ENCODE assay signal across 1 cellular context in genomic region chr17:40362696-40363479, GRCh38.
TF ChIP-seq lines count a peak whose summit lies in the region.

No MANE protein-coding gene starts in this region.

TF ChIP-seq in HepG2, 621 proteins besides CTCF, POLR2A, EP300 and RAD21 (continued from another document and continues in another):
- TF ChIP-seq ZBTB3 (CRISPR knock-in tag; IDR thresholded peaks at IDR 0.05; ENCODE audit: borderline replicate concordance, low read depth), result peak; percentile 27; the same call in 1 of the 2 replicates
- 0 out of 2 replicates have a peak, but pooled peaks have one; percentile 35 for TF ChIP-seq ZNF232 (CRISPR knock-in tag; IDR thresholded peaks at IDR 0.05; ENCODE audit: borderline replicate concordance)
- TF ChIP-seq POLR2G (IDR thresholded peaks at IDR 0.05; ENCODE audit: low read depth, low read length), result peak; percentile 86
- TF ChIP-seq TSC22D2 (CRISPR knock-in tag; IDR thresholded peaks at IDR 0.05; ENCODE audit: borderline replicate concordance), result peak; percentile 92; the same call in 1 of the 2 replicates
- peak; percentile 90 for TF ChIP-seq KMT2A (CRISPR knock-in tag; IDR thresholded peaks at IDR 0.05)
- TF ChIP-seq KLF9 (CRISPR knock-in tag; IDR thresholded peaks at IDR 0.05; ENCODE audit: low read depth), result 0 out of 2 replicates have a peak, but pooled peaks have one; percentile 87
- no peak for TF ChIP-seq ZNF841 (CRISPR knock-in tag; IDR thresholded peaks at IDR 0.05; ENCODE audit: borderline replicate concordance)
- TF ChIP-seq BORCS8-MEF2B (CRISPR knock-in tag; IDR thresholded peaks at IDR 0.05), result peak; percentile 97
- TF ChIP-seq, protein P1, sequence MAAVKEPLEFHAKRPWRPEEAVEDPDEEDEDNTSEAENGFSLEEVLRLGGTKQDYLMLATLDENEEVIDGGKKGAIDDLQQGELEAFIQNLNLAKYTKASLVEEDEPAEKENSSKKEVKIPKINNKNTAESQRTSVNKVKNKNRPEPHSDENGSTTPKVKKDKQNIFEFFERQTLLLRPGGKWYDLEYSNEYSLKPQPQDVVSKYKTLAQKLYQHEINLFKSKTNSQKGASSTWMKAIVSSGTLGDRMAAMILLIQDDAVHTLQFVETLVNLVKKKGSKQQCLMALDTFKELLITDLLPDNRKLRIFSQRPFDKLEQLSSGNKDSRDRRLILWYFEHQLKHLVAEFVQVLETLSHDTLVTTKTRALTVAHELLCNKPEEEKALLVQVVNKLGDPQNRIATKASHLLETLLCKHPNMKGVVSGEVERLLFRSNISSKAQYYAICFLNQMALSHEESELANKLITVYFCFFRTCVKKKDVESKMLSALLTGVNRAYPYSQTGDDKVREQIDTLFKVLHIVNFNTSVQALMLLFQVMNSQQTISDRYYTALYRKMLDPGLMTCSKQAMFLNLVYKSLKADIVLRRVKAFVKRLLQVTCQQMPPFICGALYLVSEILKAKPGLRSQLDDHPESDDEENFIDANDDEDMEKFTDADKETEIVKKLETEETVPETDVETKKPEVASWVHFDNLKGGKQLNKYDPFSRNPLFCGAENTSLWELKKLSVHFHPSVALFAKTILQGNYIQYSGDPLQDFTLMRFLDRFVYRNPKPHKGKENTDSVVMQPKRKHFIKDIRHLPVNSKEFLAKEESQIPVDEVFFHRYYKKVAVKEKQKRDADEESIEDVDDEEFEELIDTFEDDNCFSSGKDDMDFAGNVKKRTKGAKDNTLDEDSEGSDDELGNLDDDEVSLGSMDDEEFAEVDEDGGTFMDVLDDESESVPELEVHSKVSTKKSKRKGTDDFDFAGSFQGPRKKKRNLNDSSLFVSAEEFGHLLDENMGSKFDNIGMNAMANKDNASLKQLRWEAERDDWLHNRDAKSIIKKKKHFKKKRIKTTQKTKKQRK (IDR thresholded peaks at IDR 0.05; ENCODE audit: low read length), result no peak
- no peak for TF ChIP-seq PCBP2 (optimal IDR thresholded peaks at IDR 0.05; ENCODE audit: low read depth, low read length, poor library complexity, severe bottlenecking)
- TF ChIP-seq AKAP8 (CRISPR knock-in tag; IDR thresholded peaks at IDR 0.05), result peak; percentile 48; the same call in 1 of the 2 replicates
- no peak for TF ChIP-seq GTF2F1 (IDR thresholded peaks at IDR 0.05; ENCODE audit: low read length)
- peak; percentile 42; the same call in 1 of the 2 replicates for TF ChIP-seq MAZ (IDR thresholded peaks at IDR 0.05; ENCODE audit: borderline replicate concordance, low read depth, low read length)
- TF ChIP-seq MAZ (CRISPR knock-in tag; IDR thresholded peaks at IDR 0.05; ENCODE audit: low read depth), result peak; percentile 93
- peak; percentile 52; the same call in 1 of the 2 replicates for TF ChIP-seq FOXC1 (CRISPR knock-in tag; IDR thresholded peaks at IDR 0.05; ENCODE audit: borderline replicate concordance)
- peak; percentile 55; the same call in 1 of the 2 replicates for TF ChIP-seq HOMEZ (CRISPR knock-in tag; IDR thresholded peaks at IDR 0.05; ENCODE audit: low read depth)
- TF ChIP-seq ZNF891 (CRISPR knock-in tag; IDR thresholded peaks at IDR 0.05), result peak; percentile 73; the same call in 1 of the 2 replicates
- TF ChIP-seq SMAD3 (CRISPR knock-in tag; IDR thresholded peaks at IDR 0.05), result peak; percentile 81; the same call in 1 of the 2 replicates
- TF ChIP-seq HOXA3 (CRISPR knock-in tag; IDR thresholded peaks at IDR 0.05), result peak; percentile 89
- no peak for TF ChIP-seq ZNF17 (CRISPR knock-in tag; IDR thresholded peaks at IDR 0.05)
- no peak for TF ChIP-seq HDAC6 (IDR thresholded peaks at IDR 0.05; ENCODE audit: low read depth, low read length)
- no peak for TF ChIP-seq TCF7L2 (IDR thresholded peaks at IDR 0.05; ENCODE audit: low read depth, low read length)
- TF ChIP-seq FLYWCH1 (CRISPR knock-in tag; IDR thresholded peaks at IDR 0.05), result peak; percentile 18; the same call in 1 of the 2 replicates
- TF ChIP-seq, protein P2, sequence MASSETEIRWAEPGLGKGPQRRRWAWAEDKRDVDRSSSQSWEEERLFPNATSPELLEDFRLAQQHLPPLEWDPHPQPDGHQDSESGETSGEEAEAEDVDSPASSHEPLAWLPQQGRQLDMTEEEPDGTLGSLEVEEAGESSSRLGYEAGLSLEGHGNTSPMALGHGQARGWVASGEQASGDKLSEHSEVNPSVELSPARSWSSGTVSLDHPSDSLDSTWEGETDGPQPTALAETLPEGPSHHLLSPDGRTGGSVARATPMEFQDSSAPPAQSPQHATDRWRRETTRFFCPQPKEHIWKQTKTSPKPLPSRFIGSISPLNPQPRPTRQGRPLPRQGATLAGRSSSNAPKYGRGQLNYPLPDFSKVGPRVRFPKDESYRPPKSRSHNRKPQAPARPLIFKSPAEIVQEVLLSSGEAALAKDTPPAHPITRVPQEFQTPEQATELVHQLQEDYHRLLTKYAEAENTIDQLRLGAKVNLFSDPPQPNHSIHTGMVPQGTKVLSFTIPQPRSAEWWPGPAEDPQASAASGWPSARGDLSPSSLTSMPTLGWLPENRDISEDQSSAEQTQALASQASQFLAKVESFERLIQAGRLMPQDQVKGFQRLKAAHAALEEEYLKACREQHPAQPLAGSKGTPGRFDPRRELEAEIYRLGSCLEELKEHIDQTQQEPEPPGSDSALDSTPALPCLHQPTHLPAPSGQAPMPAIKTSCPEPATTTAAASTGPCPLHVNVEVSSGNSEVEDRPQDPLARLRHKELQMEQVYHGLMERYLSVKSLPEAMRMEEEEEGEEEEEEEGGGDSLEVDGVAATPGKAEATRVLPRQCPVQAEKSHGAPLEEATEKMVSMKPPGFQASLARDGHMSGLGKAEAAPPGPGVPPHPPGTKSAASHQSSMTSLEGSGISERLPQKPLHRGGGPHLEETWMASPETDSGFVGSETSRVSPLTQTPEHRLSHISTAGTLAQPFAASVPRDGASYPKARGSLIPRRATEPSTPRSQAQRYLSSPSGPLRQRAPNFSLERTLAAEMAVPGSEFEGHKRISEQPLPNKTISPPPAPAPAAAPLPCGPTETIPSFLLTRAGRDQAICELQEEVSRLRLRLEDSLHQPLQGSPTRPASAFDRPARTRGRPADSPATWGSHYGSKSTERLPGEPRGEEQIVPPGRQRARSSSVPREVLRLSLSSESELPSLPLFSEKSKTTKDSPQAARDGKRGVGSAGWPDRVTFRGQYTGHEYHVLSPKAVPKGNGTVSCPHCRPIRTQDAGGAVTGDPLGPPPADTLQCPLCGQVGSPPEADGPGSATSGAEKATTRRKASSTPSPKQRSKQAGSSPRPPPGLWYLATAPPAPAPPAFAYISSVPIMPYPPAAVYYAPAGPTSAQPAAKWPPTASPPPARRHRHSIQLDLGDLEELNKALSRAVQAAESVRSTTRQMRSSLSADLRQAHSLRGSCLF (CRISPR knock-in tag; IDR thresholded peaks at IDR 0.05; ENCODE audit: borderline replicate concordance), result no peak
- TF ChIP-seq BRD4 (CRISPR knock-in tag; IDR thresholded peaks at IDR 0.05), result 0 out of 2 replicates have a peak, but pooled peaks have one; percentile 62
- TF ChIP-seq, protein P3, sequence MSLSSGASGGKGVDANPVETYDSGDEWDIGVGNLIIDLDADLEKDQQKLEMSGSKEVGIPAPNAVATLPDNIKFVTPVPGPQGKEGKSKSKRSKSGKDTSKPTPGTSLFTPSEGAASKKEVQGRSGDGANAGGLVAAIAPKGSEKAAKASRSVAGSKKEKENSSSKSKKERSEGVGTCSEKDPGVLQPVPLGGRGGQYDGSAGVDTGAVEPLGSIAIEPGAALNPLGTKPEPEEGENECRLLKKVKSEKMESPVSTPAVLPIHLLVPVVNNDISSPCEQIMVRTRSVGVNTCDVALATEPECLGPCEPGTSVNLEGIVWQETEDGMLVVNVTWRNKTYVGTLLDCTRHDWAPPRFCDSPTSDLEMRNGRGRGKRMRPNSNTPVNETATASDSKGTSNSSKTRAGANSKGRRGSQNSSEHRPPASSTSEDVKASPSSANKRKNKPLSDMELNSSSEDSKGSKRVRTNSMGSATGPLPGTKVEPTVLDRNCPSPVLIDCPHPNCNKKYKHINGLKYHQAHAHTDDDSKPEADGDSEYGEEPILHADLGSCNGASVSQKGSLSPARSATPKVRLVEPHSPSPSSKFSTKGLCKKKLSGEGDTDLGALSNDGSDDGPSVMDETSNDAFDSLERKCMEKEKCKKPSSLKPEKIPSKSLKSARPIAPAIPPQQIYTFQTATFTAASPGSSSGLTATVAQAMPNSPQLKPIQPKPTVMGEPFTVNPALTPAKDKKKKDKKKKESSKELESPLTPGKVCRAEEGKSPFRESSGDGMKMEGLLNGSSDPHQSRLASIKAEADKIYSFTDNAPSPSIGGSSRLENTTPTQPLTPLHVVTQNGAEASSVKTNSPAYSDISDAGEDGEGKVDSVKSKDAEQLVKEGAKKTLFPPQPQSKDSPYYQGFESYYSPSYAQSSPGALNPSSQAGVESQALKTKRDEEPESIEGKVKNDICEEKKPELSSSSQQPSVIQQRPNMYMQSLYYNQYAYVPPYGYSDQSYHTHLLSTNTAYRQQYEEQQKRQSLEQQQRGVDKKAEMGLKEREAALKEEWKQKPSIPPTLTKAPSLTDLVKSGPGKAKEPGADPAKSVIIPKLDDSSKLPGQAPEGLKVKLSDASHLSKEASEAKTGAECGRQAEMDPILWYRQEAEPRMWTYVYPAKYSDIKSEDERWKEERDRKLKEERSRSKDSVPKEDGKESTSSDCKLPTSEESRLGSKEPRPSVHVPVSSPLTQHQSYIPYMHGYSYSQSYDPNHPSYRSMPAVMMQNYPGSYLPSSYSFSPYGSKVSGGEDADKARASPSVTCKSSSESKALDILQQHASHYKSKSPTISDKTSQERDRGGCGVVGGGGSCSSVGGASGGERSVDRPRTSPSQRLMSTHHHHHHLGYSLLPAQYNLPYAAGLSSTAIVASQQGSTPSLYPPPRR (CRISPR knock-in tag; IDR thresholded peaks at IDR 0.05; ENCODE audit: borderline replicate concordance), result 0 out of 2 replicates have a peak, but pooled peaks have one; percentile 12
- TF ChIP-seq HDAC2 (CRISPR knock-in tag; IDR thresholded peaks at IDR 0.05), result peak; percentile 91
- TF ChIP-seq, protein P4, sequence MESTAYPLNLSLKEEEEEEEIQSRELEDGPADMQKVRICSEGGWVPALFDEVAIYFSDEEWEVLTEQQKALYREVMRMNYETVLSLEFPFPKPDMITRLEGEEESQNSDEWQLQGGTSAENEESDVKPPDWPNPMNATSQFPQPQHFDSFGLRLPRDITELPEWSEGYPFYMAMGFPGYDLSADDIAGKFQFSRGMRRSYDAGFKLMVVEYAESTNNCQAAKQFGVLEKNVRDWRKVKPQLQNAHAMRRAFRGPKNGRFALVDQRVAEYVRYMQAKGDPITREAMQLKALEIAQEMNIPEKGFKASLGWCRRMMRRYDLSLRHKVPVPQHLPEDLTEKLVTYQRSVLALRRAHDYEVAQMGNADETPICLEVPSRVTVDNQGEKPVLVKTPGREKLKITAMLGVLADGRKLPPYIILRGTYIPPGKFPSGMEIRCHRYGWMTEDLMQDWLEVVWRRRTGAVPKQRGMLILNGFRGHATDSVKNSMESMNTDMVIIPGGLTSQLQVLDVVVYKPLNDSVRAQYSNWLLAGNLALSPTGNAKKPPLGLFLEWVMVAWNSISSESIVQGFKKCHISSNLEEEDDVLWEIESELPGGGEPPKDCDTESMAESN (CRISPR knock-in tag; conservative IDR thresholded peaks at IDR 0.05), result peak; percentile 80; the same call in 1 of the 2 replicates
- peak; percentile 75; the same call in 1 of the 2 replicates for TF ChIP-seq ZNF556 (CRISPR knock-in tag; IDR thresholded peaks at IDR 0.05; ENCODE audit: borderline replicate concordance)
- peak; percentile 50; the same call in 1 of the 2 replicates for TF ChIP-seq ZNF256 (CRISPR knock-in tag; conservative IDR thresholded peaks at IDR 0.05)
- TF ChIP-seq, protein P5, sequence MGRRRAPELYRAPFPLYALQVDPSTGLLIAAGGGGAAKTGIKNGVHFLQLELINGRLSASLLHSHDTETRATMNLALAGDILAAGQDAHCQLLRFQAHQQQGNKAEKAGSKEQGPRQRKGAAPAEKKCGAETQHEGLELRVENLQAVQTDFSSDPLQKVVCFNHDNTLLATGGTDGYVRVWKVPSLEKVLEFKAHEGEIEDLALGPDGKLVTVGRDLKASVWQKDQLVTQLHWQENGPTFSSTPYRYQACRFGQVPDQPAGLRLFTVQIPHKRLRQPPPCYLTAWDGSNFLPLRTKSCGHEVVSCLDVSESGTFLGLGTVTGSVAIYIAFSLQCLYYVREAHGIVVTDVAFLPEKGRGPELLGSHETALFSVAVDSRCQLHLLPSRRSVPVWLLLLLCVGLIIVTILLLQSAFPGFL (CRISPR knock-in tag; IDR thresholded peaks at IDR 0.05), result 0 out of 2 replicates have a peak, but pooled peaks have one; percentile 16
- peak; percentile 77 for TF ChIP-seq PHF20 (CRISPR knock-in tag; IDR thresholded peaks at IDR 0.05)
- peak; percentile 95 for TF ChIP-seq HNRNPLL (IDR thresholded peaks at IDR 0.05; ENCODE audit: low read depth, low read length, poor library complexity, severe bottlenecking)
- 0 out of 2 replicates have a peak, but pooled peaks have one; percentile 28 for TF ChIP-seq TBX3 (IDR thresholded peaks at IDR 0.05; ENCODE audit: borderline replicate concordance)
- 0 out of 2 replicates have a peak, but pooled peaks have one; percentile 26 for TF ChIP-seq ZKSCAN1 (IDR thresholded peaks at IDR 0.05; ENCODE audit: low read length)
- TF ChIP-seq ZFP37 (CRISPR knock-in tag; IDR thresholded peaks at IDR 0.05; ENCODE audit: borderline replicate concordance), result 0 out of 2 replicates have a peak, but pooled peaks have one; percentile 42
- peak; percentile 75 for TF ChIP-seq ATF2 (CRISPR knock-in tag; IDR thresholded peaks at IDR 0.05)
- peak; percentile 61 for TF ChIP-seq GABPA (IDR thresholded peaks at IDR 0.05; ENCODE audit: low read depth, low read length)
- TF ChIP-seq GABPA (CRISPR knock-in tag; IDR thresholded peaks at IDR 0.05; ENCODE audit: low read depth), result peak; percentile 66
- no peak for TF ChIP-seq ATF7 (IDR thresholded peaks at IDR 0.05)
- TF ChIP-seq ATF7 (CRISPR knock-in tag; IDR thresholded peaks at IDR 0.05), result peak; percentile 27; the same call in 1 of the 2 replicates
- TF ChIP-seq ZSCAN12 (CRISPR knock-in tag; IDR thresholded peaks at IDR 0.05), result 0 out of 2 replicates have a peak, but pooled peaks have one; percentile 62
- peak; percentile 63 for TF ChIP-seq SKI (IDR thresholded peaks at IDR 0.05; ENCODE audit: partially characterized antibody)
